Comparison of ENCODE assay signal across 18 cellular contexts in the genomic region with DNA sequence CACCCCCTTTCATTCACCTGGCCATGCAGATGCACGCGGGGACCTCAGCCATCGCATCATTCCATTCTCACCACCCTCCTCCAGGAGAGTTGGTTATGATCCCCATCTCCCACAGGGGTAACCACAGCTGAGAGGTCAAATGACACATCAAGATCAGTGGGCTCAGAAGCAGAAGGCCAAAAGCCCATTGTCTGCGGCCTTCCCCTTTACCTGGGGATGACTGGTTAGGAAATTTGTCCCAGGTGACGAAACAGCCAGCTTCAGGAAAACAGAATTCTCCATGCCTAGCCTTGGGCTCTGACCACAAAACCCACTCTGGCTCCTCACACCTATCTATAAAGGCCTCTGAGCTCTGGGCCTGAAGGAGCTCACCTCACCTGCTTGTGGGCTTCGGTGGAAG. TPM values are rescaled to one million over a fixed set of nuclear protein-coding genes. Genes with fewer than 3 reads are reported as not detected.
DNase-seq lines count a peak whose midpoint lies in the region; ATAC-seq and TF ChIP-seq lines count a peak whose summit lies in the region.
"Had no signal": no experiment of that assay in that cellular context is flagged by ENCODE, and none has a peak within 500 bp of the region (broad histone marks: within the 10 kb centered on the region; RNA-seq: fewer than 3 reads in every experiment).

No MANE protein-coding gene starts in this region.

- ATAC-seq in stimulated activated naive B cell treated with anti-CD40 and anti-IgM and Interleukin-4, amounts not matched to agents 10 μg/mL and 1 μg/mL and 100 μg/mL, for 72 hours (replicated peaks): no peak
- ATAC-seq in WTC11: no peak

- DNase-seq in activated effector memory CD4-positive, alpha-beta T cell treated with anti-CD3 and anti-CD28 coated beads, Interleukin-2, amount 50 U/mL, for 16 hours: peak; percentile 45
- no peak for DNase-seq in activated effector memory CD4-positive, alpha-beta T cell treated with Interleukin-2 at 50 U/mL for 16 hours
- DNase-seq in SW480 (ENCODE audit: low spot score): peak; percentile 36
- DNase-seq in stimulated activated naive B cell treated with anti-CD40 and anti-IgM and Interleukin-4, amounts not matched to agents 10 μg/mL and 1 μg/mL and 100 μg/mL, for 72 hours: no peak
- DNase-seq in WTC11 (ENCODE audit: low spot score): no peak
- no peak for DNase-seq in LoVo (ENCODE audit: low spot score)
- no peak for DNase-seq in HCEC 1CT
- DNase-seq: ACHN, DMS53, GDM1, GOT3, NCI-H1694 treated with DMSO at 0.1 percent for 48 hours, NCI-H2081 treated with DMSO at 0.1 percent for 48 hours, NCI-H524 treated with DMSO at 0.1 percent for 48 hours, NCI-H82, Peyer's patch had no signal

- POLR2A ChIA-PET in WTC11 (lab: Charles Lee): no interaction called here

- H3K27ac Mint-ChIP-seq in nephron (peak overlapping the region; percentile 94 to 97 (median 97)), WTC11 (no peak overlapping the region)
- peak overlapping the region; percentile 31 for H3K27ac Mint-ChIP-seq in stimulated activated naive B cell treated with anti-CD40 and anti-IgM and Interleukin-4, amounts not matched to agents 10 μg/mL and 1 μg/mL and 100 μg/mL, for 72 hours

- H3K27me3 Mint-ChIP-seq in nephron (ENCODE audit: low read depth) (no peaks in the 10 kb centered on the region), WTC11 (ENCODE audit: low read depth) (no peaks in the 10 kb centered on the region)
- H3K27me3 Mint-ChIP-seq in stimulated activated naive B cell treated with anti-CD40 and anti-IgM and Interleukin-4, amounts not matched to agents 10 μg/mL and 1 μg/mL and 100 μg/mL, for 72 hours: no peaks in the 10 kb centered on the region
- H3K27me3 Mint-ChIP-seq: IgD-negative memory B cell had no signal

- CTCF ChIA-PET in WTC11 (lab: Charles Lee): interaction anchor here (0.6 to 1.6 kb wide), 3 partner anchors 10 to 96 kb away, joined by 3 to 6 read pairs (median 3); no protein-coding TSS in a partner anchor

- TF ChIP-seq CTCF in nephron (IDR thresholded peaks at IDR 0.05; ENCODE audit: unreplicated experiment in 3 of 3) (no peak), WTC11 (IDR thresholded peaks at IDR 0.05) (no peak)

- no peak overlapping the region for H3K4me3 Mint-ChIP-seq in nephron
- no peak overlapping the region for H3K4me3 Mint-ChIP-seq in stimulated activated naive B cell treated with anti-CD40 and anti-IgM and Interleukin-4, amounts not matched to agents 10 μg/mL and 1 μg/mL and 100 μg/mL, for 72 hours
- no peak overlapping the region for H3K4me3 Mint-ChIP-seq in WTC11
- H3K4me3 Mint-ChIP-seq: IgD-negative memory B cell had no signal

- H3K9me3 Mint-ChIP-seq in nephron (no peaks in the 10 kb centered on the region), WTC11 (no peaks in the 10 kb centered on the region)
- no peaks in the 10 kb centered on the region for H3K9me3 Mint-ChIP-seq in stimulated activated naive B cell treated with anti-CD40 and anti-IgM and Interleukin-4, amounts not matched to agents 10 μg/mL and 1 μg/mL and 100 μg/mL, for 72 hours
- H3K9me3 Mint-ChIP-seq: IgD-negative memory B cell had no signal

- H3K4me1 Mint-ChIP-seq in nephron (peaks cover 94% of the 10 kb centered on the region), WTC11 (no peaks in the 10 kb centered on the region)
- H3K4me1 Mint-ChIP-seq in stimulated activated naive B cell treated with anti-CD40 and anti-IgM and Interleukin-4, amounts not matched to agents 10 μg/mL and 1 μg/mL and 100 μg/mL, for 72 hours: peaks cover 34 to 62% of the 10 kb centered on the region in 2 donors

- H3K36me3 Mint-ChIP-seq in nephron (ENCODE audit: low read depth) (no peaks in the 10 kb centered on the region), WTC11 (no peaks in the 10 kb centered on the region)
- no peaks in the 10 kb centered on the region for H3K36me3 Mint-ChIP-seq in stimulated activated naive B cell treated with anti-CD40 and anti-IgM and Interleukin-4, amounts not matched to agents 10 μg/mL and 1 μg/mL and 100 μg/mL, for 72 hours
- H3K36me3 Mint-ChIP-seq: IgD-negative memory B cell had no signal

TF ChIP-seq in WTC11, 78 proteins besides CTCF, POLR2A, EP300 and RAD21 (continues in another document):
- TF ChIP-seq NFE2L1 (CRISPR knock-in tag; IDR thresholded peaks at IDR 0.05): no peak
- no peak for TF ChIP-seq SMAD4 (CRISPR knock-in tag; IDR thresholded peaks at IDR 0.05)
- TF ChIP-seq ZNF138 (CRISPR knock-in tag; conservative IDR thresholded peaks at IDR 0.05): no peak
- no peak for TF ChIP-seq ZMAT4 (CRISPR knock-in tag; IDR thresholded peaks at IDR 0.05)
- TF ChIP-seq USF2 (CRISPR knock-in tag; IDR thresholded peaks at IDR 0.05): no peak
- TF ChIP-seq ERG (CRISPR knock-in tag; IDR thresholded peaks at IDR 0.05): no peak
- TF ChIP-seq, protein P1, sequence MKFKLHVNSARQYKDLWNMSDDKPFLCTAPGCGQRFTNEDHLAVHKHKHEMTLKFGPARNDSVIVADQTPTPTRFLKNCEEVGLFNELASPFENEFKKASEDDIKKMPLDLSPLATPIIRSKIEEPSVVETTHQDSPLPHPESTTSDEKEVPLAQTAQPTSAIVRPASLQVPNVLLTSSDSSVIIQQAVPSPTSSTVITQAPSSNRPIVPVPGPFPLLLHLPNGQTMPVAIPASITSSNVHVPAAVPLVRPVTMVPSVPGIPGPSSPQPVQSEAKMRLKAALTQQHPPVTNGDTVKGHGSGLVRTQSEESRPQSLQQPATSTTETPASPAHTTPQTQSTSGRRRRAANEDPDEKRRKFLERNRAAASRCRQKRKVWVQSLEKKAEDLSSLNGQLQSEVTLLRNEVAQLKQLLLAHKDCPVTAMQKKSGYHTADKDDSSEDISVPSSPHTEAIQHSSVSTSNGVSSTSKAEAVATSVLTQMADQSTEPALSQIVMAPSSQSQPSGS (CRISPR knock-in tag; IDR thresholded peaks at IDR 0.05; ENCODE audit: borderline replicate concordance, low read depth): no peak
- no peak for TF ChIP-seq ZNF232 (CRISPR knock-in tag; IDR thresholded peaks at IDR 0.05)
- no peak for TF ChIP-seq NR1H2 (CRISPR knock-in tag; IDR thresholded peaks at IDR 0.05)
- TF ChIP-seq STAT6 (CRISPR knock-in tag; conservative IDR thresholded peaks at IDR 0.05; ENCODE audit: low read depth): no peak
- no peak for TF ChIP-seq ZBTB21 (CRISPR knock-in tag; IDR thresholded peaks at IDR 0.05; ENCODE audit: borderline replicate concordance)
- TF ChIP-seq HMGA2 (CRISPR knock-in tag; IDR thresholded peaks at IDR 0.05): no peak
- no peak for TF ChIP-seq GABPB1 (CRISPR knock-in tag; IDR thresholded peaks at IDR 0.05)
- TF ChIP-seq MXD4 (CRISPR knock-in tag; IDR thresholded peaks at IDR 0.05; ENCODE audit: borderline replicate concordance): no peak
- TF ChIP-seq SP1 (CRISPR knock-in tag; conservative IDR thresholded peaks at IDR 0.05): no peak
- TF ChIP-seq, protein P2, sequence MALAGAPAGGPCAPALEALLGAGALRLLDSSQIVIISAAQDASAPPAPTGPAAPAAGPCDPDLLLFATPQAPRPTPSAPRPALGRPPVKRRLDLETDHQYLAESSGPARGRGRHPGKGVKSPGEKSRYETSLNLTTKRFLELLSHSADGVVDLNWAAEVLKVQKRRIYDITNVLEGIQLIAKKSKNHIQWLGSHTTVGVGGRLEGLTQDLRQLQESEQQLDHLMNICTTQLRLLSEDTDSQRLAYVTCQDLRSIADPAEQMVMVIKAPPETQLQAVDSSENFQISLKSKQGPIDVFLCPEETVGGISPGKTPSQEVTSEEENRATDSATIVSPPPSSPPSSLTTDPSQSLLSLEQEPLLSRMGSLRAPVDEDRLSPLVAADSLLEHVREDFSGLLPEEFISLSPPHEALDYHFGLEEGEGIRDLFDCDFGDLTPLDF (CRISPR knock-in tag; IDR thresholded peaks at IDR 0.05): no peak
- no peak for TF ChIP-seq FOXJ3 (CRISPR knock-in tag; IDR thresholded peaks at IDR 0.05; ENCODE audit: borderline replicate concordance)

RNA-seq across cellular contexts. Expression of gene ZFP36L1, which starts 36.1 kb away (rescaled TPM):
- total RNA-seq in WTC11 (2021): 132 to 150 TPM (median 148 TPM) in 3 replicates

Comparison
In these comparisons a context has a peak if more than half of its experiments do, and no peak if none do; other contexts are left out.
1. DNase-seq: peak in activated effector memory CD4-positive, alpha-beta T cell treated with anti-CD3 and anti-CD28 coated beads, Interleukin-2, amount 50 U/mL, for 16 hours (single experiment) and SW480 (single experiment); none in activated effector memory CD4-positive, alpha-beta T cell treated with Interleukin-2 at 50 U/mL for 16 hours (single experiment), stimulated activated naive B cell treated with anti-CD40 and anti-IgM and Interleukin-4, amounts not matched to agents 10 μg/mL and 1 μg/mL and 100 μg/mL, for 72 hours (single experiment), WTC11 (single experiment), LoVo (single experiment) and HCEC 1CT (single experiment).